In genomic region chr10:92213049-92213448, GRCh38 we compare ENCODE assay signal across 17 cellular contexts.
DNase-seq lines count a peak whose midpoint lies in the region; ATAC-seq and TF ChIP-seq lines count a peak whose summit lies in the region.
"Had no signal": no experiment of that assay in that cellular context is flagged by ENCODE, and none has a peak within 500 bp of the region (broad histone marks: within the 10 kb centered on the region; RNA-seq: fewer than 3 reads in every experiment).

No MANE protein-coding gene starts in this region.

- H4K20me1 ChIP-seq in MM.1S (ENCODE audit: insufficient read depth, low read length) (no peaks in the 10 kb centered on the region), mammary epithelial cell (ENCODE audit: insufficient read depth, low read length) (no peaks in the 10 kb centered on the region)

- H3K36me3 ChIP-seq in MM.1S (replicated peaks; ENCODE audit: insufficient read depth, low read length) (no peaks in the 10 kb centered on the region; the same call in 1 of the 2 replicates), mammary epithelial cell (ENCODE audit: insufficient read depth, low read length) (no peaks in the 10 kb centered on the region)
- H3K36me3 ChIP-seq: SJCRH30 had no signal

- H3K79me2 ChIP-seq in MM.1S (ENCODE audit: low read length) (peaks cover 26% of the 10 kb centered on the region), mammary epithelial cell (ENCODE audit: insufficient read depth, low read length) (no peaks in the 10 kb centered on the region)

- 100% methylated on average over 2 of the region's 2 CpGs for WGBS in mammary epithelial cell (ENCODE audit: low coverage, missing lambda C conversion rate)

- intact Hi-C loops in activated CD4-positive, alpha-beta memory T cell treated with anti-CD3 and anti-CD28 coated beads for 36 hours (cut with micrococcal nuclease) = loop anchor here (5.0 to 10.0 kb wide), 2 partner anchors 111 to 238 kb away; no protein-coding TSS in a partner anchor
- intact Hi-C loops in mammary epithelial cell (cut with micrococcal nuclease) = no loop called here

- CTCF ChIA-PET in activated CD4-positive, alpha-beta memory T cell treated with anti-CD3 and anti-CD28 coated beads, Interleukin-2, amount 10 ng/mL, durations not matched to agents 7 days and 5 days (lab: Charles Lee) = no interaction called here
- CTCF ChIA-PET in activated CD4-positive, alpha-beta memory T cell treated with anti-CD3 and anti-CD28 coated beads for 36 hours (lab: Charles Lee) = no interaction called here
- CTCF ChIA-PET in mammary epithelial cell (lab: Charles Lee; ENCODE audit: low non-redundant PET) = no interaction called here

- no peaks in the 10 kb centered on the region for H3K9me3 Mint-ChIP-seq in activated CD4-positive, alpha-beta memory T cell treated with anti-CD3 and anti-CD28 coated beads, Interleukin-2, amount 10 ng/mL, durations not matched to agents 7 days and 5 days
- no peaks in the 10 kb centered on the region for H3K9me3 Mint-ChIP-seq in activated CD4-positive, alpha-beta memory T cell treated with anti-CD3 and anti-CD28 coated beads for 36 hours
- H3K9me3 Mint-ChIP-seq in stimulated activated effector memory CD8-positive, alpha-beta T cell treated with anti-CD3 and anti-CD28 coated beads, Interleukin-12 subunit alpha, Interleukin-12 subunit beta, amount 100 ng/mL, for 72 hours = no peaks in the 10 kb centered on the region
- H3K9me3 Mint-ChIP-seq: H9 had no signal

- no peaks in the 10 kb centered on the region for H3K27me3 Mint-ChIP-seq in activated CD4-positive, alpha-beta memory T cell treated with anti-CD3 and anti-CD28 coated beads, Interleukin-2, amount 10 ng/mL, durations not matched to agents 7 days and 5 days
- peaks cover 4% of the 10 kb centered on the region for H3K27me3 Mint-ChIP-seq in activated CD4-positive, alpha-beta memory T cell treated with anti-CD3 and anti-CD28 coated beads for 36 hours

- DNase-seq in activated CD4-positive, alpha-beta memory T cell treated with anti-CD3 and anti-CD28 coated beads, Interleukin-2, amount 10 ng/mL, durations not matched to agents 7 days and 5 days = no peak
- no peak for DNase-seq in activated CD4-positive, alpha-beta memory T cell treated with anti-CD3 and anti-CD28 coated beads for 36 hours
- DNase-seq in MM.1S (peak; percentile 21), mammary epithelial cell (no peak), glomerular visceral epithelial cell (ENCODE audit: extremely low spot score) (no peak), NCI-H1105 (lab: John Stamatoyannopoulos, UW) (no peak)
- DNase-seq in stimulated activated effector memory CD8-positive, alpha-beta T cell treated with anti-CD3 and anti-CD28 coated beads, Interleukin-12 subunit alpha, Interleukin-12 subunit beta, amount 100 ng/mL, for 72 hours (ENCODE audit: low spot score in 2 of 2) = no peak
- DNase-seq: C1 segment of cervical spinal cord, DND-41, GF-D8, H9, MV-4-11, NCI-H1436, NCI-H2029 treated with DMSO at 0.1 percent for 48 hours, NCI-H510A, SJCRH30 had no signal

- no peak for ATAC-seq in stimulated activated effector memory CD8-positive, alpha-beta T cell treated with anti-CD3 and anti-CD28 coated beads, Interleukin-12 subunit alpha, Interleukin-12 subunit beta, amount 100 ng/mL, for 72 hours
- ATAC-seq in HG02981 (IDR thresholded peaks at IDR 0.05; ENCODE audit: unreplicated experiment) = no peak

- in situ Hi-C loops in mammary epithelial cell (cut with MboI; ENCODE audit: low sequenced_read_pairs in 2 of 2) = no loop called here

- H3K4me1 ChIP-seq in MM.1S (ENCODE audit: low read length) = peaks cover 28% of the 10 kb centered on the region
- H3K4me1 ChIP-seq in mammary epithelial cell (ENCODE audit: insufficient read depth, low read length) = peaks cover 3% of the 10 kb centered on the region
- H3K4me1 ChIP-seq: SJCRH30 had no signal

- H3K27me3 ChIP-seq in MM.1S (replicated peaks; ENCODE audit: insufficient read depth, low read length) (no peaks in the 10 kb centered on the region), mammary epithelial cell (ENCODE audit: insufficient read depth, low read length) (no peaks in the 10 kb centered on the region)
- H3K27me3 ChIP-seq: SJCRH30 had no signal

- no peaks in the 10 kb centered on the region for H3K9me3 ChIP-seq in MM.1S (replicated peaks; ENCODE audit: insufficient read depth, low read length)
- H3K9me3 ChIP-seq in mammary epithelial cell (replicated peaks; ENCODE audit: insufficient read depth, low read length) = no peaks in the 10 kb centered on the region
- H3K9me3 ChIP-seq: SJCRH30 had no signal

- no peak for TF ChIP-seq CTCF in MM.1S (IDR thresholded peaks at IDR 0.05; ENCODE audit: low read length)
- no peak for TF ChIP-seq CTCF in mammary epithelial cell (conservative IDR thresholded peaks at IDR 0.05 in 1 of 2, IDR thresholded peaks at IDR 0.05 in 1 of 2; ENCODE audit: extremely low read depth in 1 of 2, insufficient read depth in 1 of 2, low read depth in 1 of 2, low read length in 2 of 2)

- dilution Hi-C loops in mammary epithelial cell (cut with HindIII; ENCODE audit: low sequenced_read_pairs) = no loop called here

- H2AFZ ChIP-seq in MM.1S (ENCODE audit: low read length) (no peak overlapping the region), mammary epithelial cell (ENCODE audit: low read depth, low read length) (no peak overlapping the region)

- no peak overlapping the region for H3K4me3 ChIP-seq in MM.1S (ENCODE audit: low read length)
- no peak overlapping the region for H3K4me3 ChIP-seq in mammary epithelial cell (replicated peaks in 1 of 3; ENCODE audit: insufficient read depth in 1 of 3, low read depth in 2 of 3, low read length in 3 of 3)
- H3K4me3 ChIP-seq: SJCRH30 had no signal

- H3K27ac ChIP-seq in MM.1S (ENCODE audit: low read length) = no peak overlapping the region
- H3K27ac ChIP-seq in mammary epithelial cell (ENCODE audit: insufficient read depth, low read depth, low read length) = peak overlapping the region; percentile 29
- H3K27ac ChIP-seq: SJCRH30 had no signal

- peak overlapping the region; percentile 5; the same call in 1 of the 2 replicates for H3K4me2 ChIP-seq in MM.1S (ENCODE audit: low read depth, low read length)
- H3K4me2 ChIP-seq in mammary epithelial cell (ENCODE audit: insufficient read depth, low read depth, low read length) = no peak overlapping the region

- H3K4me3 Mint-ChIP-seq in activated CD4-positive, alpha-beta memory T cell treated with anti-CD3 and anti-CD28 coated beads, Interleukin-2, amount 10 ng/mL, durations not matched to agents 7 days and 5 days = no peak overlapping the region
- no peak overlapping the region for H3K4me3 Mint-ChIP-seq in activated CD4-positive, alpha-beta memory T cell treated with anti-CD3 and anti-CD28 coated beads for 36 hours
- H3K4me3 Mint-ChIP-seq in stimulated activated effector memory CD8-positive, alpha-beta T cell treated with anti-CD3 and anti-CD28 coated beads, Interleukin-12 subunit alpha, Interleukin-12 subunit beta, amount 100 ng/mL, for 72 hours = no peak overlapping the region
- H3K4me3 Mint-ChIP-seq: H9 had no signal

- H3K9ac ChIP-seq in MM.1S (ENCODE audit: low read length) = no peak overlapping the region
- no peak overlapping the region for H3K9ac ChIP-seq in mammary epithelial cell (ENCODE audit: insufficient read depth, low read length)

- H3F3A ChIP-seq in MM.1S (ENCODE audit: insufficient read depth, low read length) = peaks cover 26% of the 10 kb centered on the region

- H3K4me1 Mint-ChIP-seq in activated CD4-positive, alpha-beta memory T cell treated with anti-CD3 and anti-CD28 coated beads, Interleukin-2, amount 10 ng/mL, durations not matched to agents 7 days and 5 days = peaks cover 29% of the 10 kb centered on the region
- peaks cover 16% of the 10 kb centered on the region for H3K4me1 Mint-ChIP-seq in activated CD4-positive, alpha-beta memory T cell treated with anti-CD3 and anti-CD28 coated beads for 36 hours (ENCODE audit: low read depth)
- H3K4me1 Mint-ChIP-seq in stimulated activated effector memory CD8-positive, alpha-beta T cell treated with anti-CD3 and anti-CD28 coated beads, Interleukin-12 subunit alpha, Interleukin-12 subunit beta, amount 100 ng/mL, for 72 hours = peaks cover 12% of the 10 kb centered on the region

- H3K27ac Mint-ChIP-seq in activated CD4-positive, alpha-beta memory T cell treated with anti-CD3 and anti-CD28 coated beads, Interleukin-2, amount 10 ng/mL, durations not matched to agents 7 days and 5 days = peak overlapping the region; percentile 36
- H3K27ac Mint-ChIP-seq in activated CD4-positive, alpha-beta memory T cell treated with anti-CD3 and anti-CD28 coated beads for 36 hours = no peak overlapping the region
- peak overlapping the region; percentile 62 for H3K27ac Mint-ChIP-seq in stimulated activated effector memory CD8-positive, alpha-beta T cell treated with anti-CD3 and anti-CD28 coated beads, Interleukin-12 subunit alpha, Interleukin-12 subunit beta, amount 100 ng/mL, for 72 hours
- H3K27ac Mint-ChIP-seq: H9 had no signal

- H3K36me3 Mint-ChIP-seq in activated CD4-positive, alpha-beta memory T cell treated with anti-CD3 and anti-CD28 coated beads, Interleukin-2, amount 10 ng/mL, durations not matched to agents 7 days and 5 days (ENCODE audit: low read depth) = peaks cover 7% of the 10 kb centered on the region
- peaks cover 3% of the 10 kb centered on the region for H3K36me3 Mint-ChIP-seq in activated CD4-positive, alpha-beta memory T cell treated with anti-CD3 and anti-CD28 coated beads for 36 hours
- H3K36me3 Mint-ChIP-seq in stimulated activated effector memory CD8-positive, alpha-beta T cell treated with anti-CD3 and anti-CD28 coated beads, Interleukin-12 subunit alpha, Interleukin-12 subunit beta, amount 100 ng/mL, for 72 hours = peaks cover 4% of the 10 kb centered on the region

- BruUV-seq in mammary epithelial cell (replicated peaks; lab: Mats Ljungman, UMichigan) = no TSS peak

- no peaks in the 10 kb centered on the region for H3K9me2 ChIP-seq in MM.1S (replicated peaks; ENCODE audit: insufficient read depth, low read length)

- POLR2A ChIA-PET in activated CD4-positive, alpha-beta memory T cell treated with anti-CD3 and anti-CD28 coated beads, Interleukin-2, amount 10 ng/mL, durations not matched to agents 7 days and 5 days (lab: Charles Lee) = no interaction called here
- POLR2A ChIA-PET in activated CD4-positive, alpha-beta memory T cell treated with anti-CD3 and anti-CD28 coated beads for 36 hours (lab: Charles Lee) = no interaction called here
